In the genomic region with DNA sequence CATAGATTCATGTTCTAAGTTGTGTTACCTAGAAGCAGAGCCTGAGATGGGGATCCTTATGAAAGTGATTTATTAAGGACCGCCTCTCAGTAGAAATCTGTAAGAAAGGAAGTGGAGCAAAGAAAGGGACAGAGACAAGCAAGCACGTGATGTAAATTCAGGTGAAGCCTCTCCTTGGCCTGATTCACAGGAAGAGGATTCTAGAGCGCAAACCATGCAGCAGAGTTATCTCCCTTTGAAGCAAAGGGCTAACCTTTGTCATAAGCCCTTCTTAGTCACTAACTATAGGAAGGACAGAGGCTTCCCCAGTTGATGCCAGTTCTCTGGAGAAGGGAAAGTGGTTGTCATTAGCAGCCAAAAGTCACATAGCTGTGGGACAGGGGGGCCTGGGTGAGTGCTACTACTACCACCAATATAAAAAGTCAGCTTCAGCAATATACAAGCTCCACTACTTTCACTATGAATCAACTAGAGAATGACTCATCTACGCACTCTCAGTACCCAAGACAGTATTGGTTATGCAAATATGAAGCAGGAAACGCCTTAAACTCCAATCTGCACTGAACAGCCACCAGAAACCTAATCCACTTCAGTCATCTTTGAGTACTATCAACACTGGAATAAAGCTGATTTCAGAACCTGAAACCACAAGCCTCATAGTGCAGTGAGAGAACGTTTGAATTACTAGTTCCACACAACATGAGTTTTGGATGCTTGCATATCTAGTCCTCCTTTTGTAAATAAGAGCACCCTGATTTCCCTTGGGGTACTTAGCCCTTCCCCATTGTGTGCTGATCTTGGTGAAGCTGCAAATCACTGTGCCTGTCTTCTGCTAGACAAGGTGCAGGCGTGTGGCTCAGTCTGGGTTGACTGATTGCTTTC, we compare ENCODE assay signal across 8 cellular contexts.
DNase-seq lines count a peak whose midpoint lies in the region; ATAC-seq and TF ChIP-seq lines count a peak whose summit lies in the region.

No MANE protein-coding gene starts in this region.

- H3K36me3 ChIP-seq in SU-DHL-6 (ENCODE audit: low read length) (no peaks in the 10 kb centered on the region), left ventricle myocardium inferior (no peaks in the 10 kb centered on the region)

- H3K27me3 Mint-ChIP-seq in osteocyte (ENCODE audit: unreplicated experiment): no peaks in the 10 kb centered on the region

- DNase-seq in fibroblast of the aortic adventitia (ENCODE audit: low read depth): peak; percentile 62
- DNase-seq in left ventricle myocardium inferior: no peak
- no peak for DNase-seq in activated gamma-delta T cell treated with Interleukin-2 at 50 U/mL for 16 hours
- DNase-seq in osteocyte (ENCODE audit: extremely low spot score, unreplicated experiment): no peak

- intact Hi-C loops in left ventricle myocardium inferior (cut with micrococcal nuclease): no loop called here

- H3K4me2 ChIP-seq in SU-DHL-6 (ENCODE audit: low read depth, low read length, poor library complexity, severe bottlenecking): peak overlapping the region; percentile 53

- no peaks in the 10 kb centered on the region for H3K9me2 ChIP-seq in SU-DHL-6 (replicated peaks; ENCODE audit: insufficient read depth, low read length)

- no peaks in the 10 kb centered on the region for H3K79me2 ChIP-seq in SU-DHL-6 (ENCODE audit: insufficient read depth, low read length)

- H3K4me3 ChIP-seq in GM08714 (ENCODE audit: low read length) (peak overlapping the region; percentile 39; the same call in 1 of the 2 replicates), SU-DHL-6 (ENCODE audit: insufficient read depth, low read length, poor library complexity, severe bottlenecking) (peak overlapping the region; percentile 15), fibroblast of the aortic adventitia (ENCODE audit: low read depth, low read length) (no peak overlapping the region), left ventricle myocardium inferior (no peak overlapping the region)

- H3K27ac Mint-ChIP-seq in osteocyte (ENCODE audit: unreplicated experiment): no peak overlapping the region

- peaks cover 3% of the 10 kb centered on the region for H3K36me3 Mint-ChIP-seq in osteocyte (ENCODE audit: unreplicated experiment)

- no peaks in the 10 kb centered on the region for H3K4me1 ChIP-seq in left ventricle myocardium inferior

- peak overlapping the region; percentile 46 for H2AFZ ChIP-seq in SU-DHL-6 (ENCODE audit: low read depth, low read length, severe bottlenecking)

- H3F3A ChIP-seq in SU-DHL-6 (ENCODE audit: insufficient read depth): no peaks in the 10 kb centered on the region

- H3K9me3 ChIP-seq in SU-DHL-6 (ENCODE audit: insufficient read depth, low read length) (no peaks in the 10 kb centered on the region), left ventricle myocardium inferior (replicated peaks) (peaks cover 20% of the 10 kb centered on the region)

- H3K27ac ChIP-seq in SU-DHL-6 (ENCODE audit: low read depth, low read length) (peak overlapping the region; percentile 56), left ventricle myocardium inferior (replicated peaks) (no peak overlapping the region)

- H3K4me1 Mint-ChIP-seq in osteocyte (ENCODE audit: unreplicated experiment): peaks cover 29% of the 10 kb centered on the region

- H4K20me1 ChIP-seq in SU-DHL-6 (ENCODE audit: low read depth, low read length): no peaks in the 10 kb centered on the region

- no peak for TF ChIP-seq CTCF in SU-DHL-6 (IDR thresholded peaks at IDR 0.05; ENCODE audit: insufficient read depth, low read length, poor library complexity, severe bottlenecking)
- TF ChIP-seq CTCF in fibroblast of the aortic adventitia (IDR thresholded peaks at IDR 0.05; ENCODE audit: insufficient read depth, low read length): no peak
- no peak for TF ChIP-seq CTCF in left ventricle myocardium inferior (IDR thresholded peaks at IDR 0.05; ENCODE audit: borderline replicate concordance)
- TF ChIP-seq CTCF in osteocyte (IDR thresholded peaks at IDR 0.05): no peak

- no peak overlapping the region for H3K4me3 Mint-ChIP-seq in osteocyte (ENCODE audit: unreplicated experiment)

- no peaks in the 10 kb centered on the region for H3K9me3 Mint-ChIP-seq in osteocyte (ENCODE audit: unreplicated experiment)

- peak overlapping the region; percentile 32 for H3K9ac ChIP-seq in SU-DHL-6 (ENCODE audit: low read length)

- ATAC-seq in GM21367 (IDR thresholded peaks at IDR 0.05; ENCODE audit: unreplicated experiment): peak; percentile 99
- peak; percentile 98 for ATAC-seq in HG03469 (IDR thresholded peaks at IDR 0.05; ENCODE audit: unreplicated experiment)

- H3K27me3 ChIP-seq in SU-DHL-6 (ENCODE audit: low read length) (no peaks in the 10 kb centered on the region), left ventricle myocardium inferior (ENCODE audit: low read depth) (no peaks in the 10 kb centered on the region)

Comparison
In these comparisons a context has a peak if more than half of its experiments do, and no peak if none do; other contexts are left out.
1. H3K4me3 ChIP-seq: peak in GM08714 (single experiment) and SU-DHL-6 (single experiment); none in fibroblast of the aortic adventitia (single experiment) and left ventricle myocardium inferior (single experiment).